ENCODE assay signal across 8 cellular contexts in the genomic region with DNA sequence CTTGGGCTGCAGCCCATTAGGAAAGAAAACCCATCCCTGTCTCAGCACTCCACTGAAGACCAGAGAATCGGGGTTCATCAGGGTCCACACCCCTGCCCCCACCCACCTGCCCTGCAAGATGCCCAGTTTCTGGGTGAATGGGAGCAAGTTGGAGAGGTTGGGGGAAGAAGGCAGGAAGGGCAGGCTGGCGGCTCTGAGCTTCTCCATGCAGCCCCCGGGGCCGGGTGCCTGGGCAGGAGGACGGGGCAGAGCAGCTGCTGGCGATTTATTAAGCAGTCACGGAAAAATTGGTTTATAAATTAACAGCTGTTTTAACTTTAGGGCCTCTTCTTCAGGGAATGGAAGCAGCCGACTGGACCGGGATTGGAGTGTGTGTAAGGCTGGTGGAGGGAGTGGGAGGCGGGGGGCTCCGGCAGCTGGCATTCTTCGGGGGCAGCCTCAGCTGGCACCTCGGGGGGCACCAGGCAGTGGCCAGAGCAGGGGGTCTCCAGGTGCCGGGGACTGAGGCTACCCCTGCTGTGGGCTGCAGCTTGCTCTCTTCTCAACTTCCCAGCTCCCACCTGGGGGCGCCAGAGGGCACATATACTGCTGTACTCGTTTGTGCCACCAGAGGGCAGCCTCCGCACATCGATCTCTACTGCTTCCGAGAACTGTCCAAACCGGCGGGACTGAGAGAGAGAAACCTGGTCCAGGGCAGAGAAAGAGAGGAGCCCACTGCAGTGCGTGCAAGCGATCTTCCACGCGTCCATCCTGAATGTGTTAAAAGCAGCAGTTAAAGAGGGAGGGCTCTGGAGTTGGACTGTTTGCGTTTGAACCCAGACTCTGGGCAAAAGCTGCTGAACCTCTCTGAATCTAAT. TPM values are rescaled to one million over a fixed set of nuclear protein-coding genes. Genes with fewer than 3 reads are reported as not detected.
DNase-seq lines count a peak whose midpoint lies in the region; ATAC-seq and TF ChIP-seq lines count a peak whose summit lies in the region.

No MANE protein-coding gene starts in this region.

- H3K79me1 ChIP-seq in trophoblast cell (ENCODE audit: low read length), result no peaks in the 10 kb centered on the region

- H4K20me1 ChIP-seq in SK-N-SH (ENCODE audit: insufficient read depth), result 0 out of 2 replicates have a peak, but pooled peaks cover 4% of the 10 kb centered on the region

- no peaks in the 10 kb centered on the region for H3K36me3 Mint-ChIP-seq in CD4-positive, alpha-beta T cell (ENCODE audit: low read depth)

- H2BK12ac ChIP-seq in trophoblast cell (ENCODE audit: low read length), result no peak overlapping the region

- WGBS in SK-N-SH (ENCODE audit: low lambda C conversion rate), result 8% methylated on average over 21 of the region's 26 CpGs
- WGBS in trophoblast cell (ENCODE audit: extremely low coverage, insufficient coverage, insufficient read length), result no CpG with 5 or more reads among the region's 26 CpGs
- 10% methylated on average over 23 of the region's 26 CpGs; no CpG with 5 or more reads in 1 of the 2 donors for WGBS in transverse colon (ENCODE audit: low coverage in 1 of 2), 2 donors

- no peaks in the 10 kb centered on the region for H3K9me3 ChIP-seq in CD4-positive, alpha-beta T cell (ENCODE audit: control insufficient read depth, low read length)
- H3K9me3 ChIP-seq in SK-N-SH, result no peaks in the 10 kb centered on the region
- H3K9me3 ChIP-seq in trophoblast cell (ENCODE audit: insufficient read depth, low read depth, low read length), result peaks cover 3% of the 10 kb centered on the region
- H3K9me3 ChIP-seq in transverse colon, result no peaks in the 10 kb centered on the region

- no peak overlapping the region for H3K4ac ChIP-seq in trophoblast cell (ENCODE audit: low read depth, low read length)

- peaks cover 25% of the 10 kb centered on the region for H3K4me1 Mint-ChIP-seq in CD4-positive, alpha-beta T cell (ENCODE audit: low read depth)

- H3K4me3 Mint-ChIP-seq in CD4-positive, alpha-beta T cell, result peak overlapping the region; percentile 62

- no peak overlapping the region for H4K8ac ChIP-seq in trophoblast cell (ENCODE audit: low read depth, low read length)

- H3K4me3 ChIP-seq in SK-N-SH (ENCODE audit: low read depth in 2 of 2, low read length in 1 of 2) (peak overlapping the region in 1 of 2 experiments; percentile 51; a peak in 2 of 4 replicates), trophoblast cell (ENCODE audit: low read depth, low read length) (no peak overlapping the region), transverse colon (no peak overlapping the region)

- CTCF ChIA-PET in CD4-positive, alpha-beta T cell (lab: Charles Lee), result interaction anchor here (0.6 to 3.6 kb wide), 56 partner anchors 8 to 640 kb away, joined by 3 to 66 read pairs (median 4); a partner anchor contains a TSS
- CTCF ChIA-PET in SK-N-SH (lab: Yijun Ruan, JAX), result interaction anchor here (0.5 to 14.5 kb wide), 81 partner anchors 10 to 775 kb away, joined by 3 to 483 read pairs (median 4); a partner anchor contains a TSS

- no peak for TF ChIP-seq EP300 in SK-N-SH (IDR thresholded peaks at IDR 0.05; ENCODE audit: borderline replicate concordance in 1 of 2, low read depth in 1 of 2, low read length in 1 of 2)
- TF ChIP-seq EP300 in transverse colon (IDR thresholded peaks at IDR 0.05; ENCODE audit: low read depth), result no peak

- H4K12ac ChIP-seq in trophoblast cell (ENCODE audit: low read depth, low read length), result no peak overlapping the region

- peaks cover 15% of the 10 kb centered on the region for H3K27me3 ChIP-seq in CD4-positive, alpha-beta T cell (ENCODE audit: control insufficient read depth, insufficient read depth, low read length)
- peaks cover 6% of the 10 kb centered on the region for H3K27me3 ChIP-seq in SK-N-SH (ENCODE audit: insufficient read depth)
- peaks cover 48% of the 10 kb centered on the region for H3K27me3 ChIP-seq in trophoblast cell (ENCODE audit: insufficient read depth, low read length)
- peaks cover 27% of the 10 kb centered on the region for H3K27me3 ChIP-seq in transverse colon

- TF ChIP-seq CTCF in CD4-positive, alpha-beta T cell (IDR thresholded peaks at IDR 0.05), result peak; percentile 100
- TF ChIP-seq CTCF in GM20000 (IDR thresholded peaks at IDR 0.05; ENCODE audit: extremely low read depth, missing control alignments) (peak; percentile 100), SK-N-SH (IDR thresholded peaks at IDR 0.05) (peak; percentile 99), transverse colon (IDR thresholded peaks at IDR 0.05) (peak; percentile 99 to 100 (median 100))

- H3K27ac Mint-ChIP-seq in CD4-positive, alpha-beta T cell, result peak overlapping the region; percentile 74

- intact Hi-C loops in CD4-positive, alpha-beta T cell (cut with DNase I, micrococcal nuclease), result loop anchor here (1.0 to 10.0 kb wide), 12 partner anchors 13 to 359 kb away; a partner anchor contains a TSS
- intact Hi-C loops in transverse colon (cut with DNase I; ENCODE audit: low total_unique reads), result no loop called here

- H4K91ac ChIP-seq in trophoblast cell (ENCODE audit: low read depth, low read length), result no peak overlapping the region

- no peak overlapping the region for H3K27ac ChIP-seq in CD4-positive, alpha-beta T cell (ENCODE audit: low read depth, low read length)
- H3K27ac ChIP-seq in SK-N-SH (ENCODE audit: low read depth in 2 of 2, low read length in 1 of 2) (no peak overlapping the region), trophoblast cell (ENCODE audit: low read depth, low read length) (no peak overlapping the region), transverse colon (peak overlapping the region in 2 of 4 donors; percentile 7 to 50)

- DNase-seq in CD4-positive, alpha-beta T cell, result peak; percentile 67 to 96 (median 84)
- DNase-seq in GM20000 (ENCODE audit: low spot score) (peak; percentile 93), MV-4-11 (lab: John Stamatoyannopoulos, UW) (peak; percentile 78), SK-N-SH (peak; percentile 88), germinal center (ENCODE audit: low spot score) (peak; percentile 87), trophoblast cell (peak; percentile 81 to 94), transverse colon (peak; percentile 90)
- DNase-seq in activated naive CD4-positive, alpha-beta T cell (lab: John Stamatoyannopoulos, UW), result peak; percentile 82 to 89 (median 85)

- in situ Hi-C loops in transverse colon (cut with MboI; ENCODE audit: low pct_ligation_motif_present in 1 of 4, low pct_unique_long_range_greater_than_20kb in 1 of 4, low sequenced_read_pairs in 3 of 4), result loop anchor here in 2 of 4 donors (10.0 kb wide), 2 partner anchors 123 to 133 kb away; no protein-coding TSS in a partner anchor

- no peak overlapping the region for H3K23ac ChIP-seq in trophoblast cell (ENCODE audit: low read length)

- POLR2A ChIA-PET in CD4-positive, alpha-beta T cell (lab: Charles Lee), result interaction anchor here (0.5 to 2.5 kb wide), 18 partner anchors 15 to 359 kb away, joined by 3 to 12 read pairs (median 4); a partner anchor contains a TSS
- POLR2A ChIA-PET in SK-N-SH (lab: Yijun Ruan, JAX), result interaction anchor here (0.6 to 1.0 kb wide), 4 partner anchors 37 to 133 kb away, joined by 3 to 5 read pairs (median 4); no protein-coding TSS in a partner anchor

- H2AK5ac ChIP-seq in trophoblast cell (ENCODE audit: low read length), result no peak overlapping the region

- no peaks in the 10 kb centered on the region for H3K9me2 ChIP-seq in SK-N-SH

- peak; percentile 74 for ATAC-seq in CD4-positive, alpha-beta T cell (ENCODE audit: poor library complexity)

- peaks cover 30% of the 10 kb centered on the region for H3K27me3 Mint-ChIP-seq in CD4-positive, alpha-beta T cell

- peaks cover 3% of the 10 kb centered on the region for H3F3A ChIP-seq in SK-N-SH (replicated peaks; ENCODE audit: insufficient read depth)

- no peak for TF ChIP-seq POLR2A in transverse colon (IDR thresholded peaks at IDR 0.05)

- H3K9ac ChIP-seq in SK-N-SH, result no peak overlapping the region
- no peak overlapping the region for H3K9ac ChIP-seq in trophoblast cell (ENCODE audit: low read length)

- H3K18ac ChIP-seq in trophoblast cell (ENCODE audit: low read length), result no peak overlapping the region

- no peak overlapping the region for H2BK120ac ChIP-seq in trophoblast cell (ENCODE audit: insufficient read depth, low read length, poor library complexity)

- peak; percentile 86 for TF ChIP-seq RAD21 in SK-N-SH (IDR thresholded peaks at IDR 0.05; ENCODE audit: low read length)

- H3K4me1 ChIP-seq in SK-N-SH (ENCODE audit: control insufficient read depth in 1 of 2, insufficient read depth in 2 of 2, low read depth in 1 of 2, low read length in 1 of 2), result peaks cover 0 to 15% of the 10 kb centered on the region in 2 experiments; a peak in 1 of 4 replicates
- peaks cover 2 to 3% of the 10 kb centered on the region in 2 experiments for H3K4me1 ChIP-seq in trophoblast cell (ENCODE audit: control insufficient read depth in 1 of 2, insufficient read depth in 2 of 2, low read length in 2 of 2)
- H3K4me1 ChIP-seq in transverse colon, result peaks cover 23 to 53% (median 43%) of the 10 kb centered on the region in 4 donors

- H3K79me2 ChIP-seq in SK-N-SH (ENCODE audit: insufficient read depth), result no peaks in the 10 kb centered on the region
- no peaks in the 10 kb centered on the region for H3K79me2 ChIP-seq in trophoblast cell (ENCODE audit: control insufficient read depth, insufficient read depth, low read length, poor library complexity)

- H3K9me3 Mint-ChIP-seq in CD4-positive, alpha-beta T cell, result no peaks in the 10 kb centered on the region

- H3K36me3 ChIP-seq in SK-N-SH (replicated peaks in 1 of 2; ENCODE audit: control insufficient read depth in 1 of 2, insufficient read depth in 2 of 2, low read length in 1 of 2), result no peaks in the 10 kb centered on the region
- no peaks in the 10 kb centered on the region for H3K36me3 ChIP-seq in trophoblast cell (ENCODE audit: control insufficient read depth in 1 of 2, insufficient read depth in 2 of 2, low read length in 2 of 2)
- no peaks in the 10 kb centered on the region for H3K36me3 ChIP-seq in transverse colon

- H2AFZ ChIP-seq in SK-N-SH (ENCODE audit: low read depth) (no peak overlapping the region), trophoblast cell (ENCODE audit: insufficient read depth, low read length, poor library complexity) (no peak overlapping the region)

- H2BK5ac ChIP-seq in trophoblast cell (ENCODE audit: low read depth, low read length, poor library complexity), result no peak overlapping the region

- H3K4me2 ChIP-seq in SK-N-SH, result peak overlapping the region; percentile 66; the same call in 1 of the 2 replicates
- H3K4me2 ChIP-seq in trophoblast cell (ENCODE audit: low read length), result peak overlapping the region; percentile 9

- H3K14ac ChIP-seq in trophoblast cell (ENCODE audit: low read length), result no peak overlapping the region

RNA-seq across cellular contexts. Expression of a gene that starts 5.0 kb away (rescaled TPM):
- under 1 TPM in 1 of 2 experiments, not detected in 1; 0.25 TPM for total RNA-seq in CD4-positive, alpha-beta T cell
- 0.05 and 0.07 TPM in 2 replicates for polyA plus RNA-seq in SK-N-SH (2012; rRNA removed)
- 0.05 and 0.12 TPM in 2 replicates for polyA plus RNA-seq in SK-N-SH (2012; cell fraction: cytosol; rRNA removed)
- not detected in 2 replicates for polyA plus RNA-seq in SK-N-SH (2012; cell fraction: nucleus; rRNA removed)
- 0.07 and 0.12 TPM in 2 replicates for polyA plus RNA-seq in trophoblast cell (2013)
- total RNA-seq in transverse colon, result 100 to 1,000 TPM; 125 to 509 (median 223) TPM

RNA-seq across cellular contexts. Expression of a gene that starts 14.0 kb away (rescaled TPM):
- not detected for total RNA-seq in CD4-positive, alpha-beta T cell
- polyA plus RNA-seq in SK-N-SH (2012; rRNA removed), result not detected in 2 replicates
- not detected in 2 replicates for polyA plus RNA-seq in SK-N-SH (2012; cell fraction: cytosol; rRNA removed)
- 0.04 TPM in 1 of 2 replicates, not detected in the other for polyA plus RNA-seq in SK-N-SH (2012; cell fraction: nucleus; rRNA removed)
- polyA plus RNA-seq in trophoblast cell (2013), result not detected in 2 replicates
- total RNA-seq in transverse colon, result not detected

RNA-seq across cellular contexts. Expression of a gene that starts 15.2 kb away (rescaled TPM):
- 10 to 100 TPM; 96.5 to 99.9 TPM for total RNA-seq in CD4-positive, alpha-beta T cell
- 76.8 and 78.0 TPM in 2 replicates for polyA plus RNA-seq in SK-N-SH (2012; rRNA removed)
- 32.5 and 44.3 TPM in 2 replicates for polyA plus RNA-seq in SK-N-SH (2012; cell fraction: cytosol; rRNA removed)
- polyA plus RNA-seq in SK-N-SH (2012; cell fraction: nucleus; rRNA removed), result 330 and 615 TPM in 2 replicates
- 51.9 and 53.4 TPM in 2 replicates for polyA plus RNA-seq in trophoblast cell (2013)
- 100 to 1,000 TPM in 1 of 4 donors, 10 to 100 TPM in 3; 63.5 to 193 (median 73.2) TPM for total RNA-seq in transverse colon

RNA-seq across cellular contexts. Expression of a gene that starts 43.4 kb away (rescaled TPM):
- total RNA-seq in CD4-positive, alpha-beta T cell, result 1 to 10 TPM; 6.4 TPM
- 0.43 and 0.67 TPM in 2 replicates for polyA plus RNA-seq in SK-N-SH (2012; rRNA removed)
- polyA plus RNA-seq in SK-N-SH (2012; cell fraction: cytosol; rRNA removed), result 0.08 and 0.13 TPM in 2 replicates
- polyA plus RNA-seq in SK-N-SH (2012; cell fraction: nucleus; rRNA removed), result 3.6 and 4.0 TPM in 2 replicates
- polyA plus RNA-seq in trophoblast cell (2013), result 0.15 and 0.19 TPM in 2 replicates
- total RNA-seq in transverse colon, result 1 to 10 TPM in 1 of 4 donors, under 1 TPM in 1, not detected in 2; 0.64 to 1.9 TPM

RNA-seq across cellular contexts. Expression of a gene that starts 46.5 kb away (rescaled TPM):
- total RNA-seq in CD4-positive, alpha-beta T cell, result under 1 TPM in 1 of 2 experiments, not detected in 1; 0.47 TPM
- polyA plus RNA-seq in SK-N-SH (2012; rRNA removed), result 0.05 and 0.07 TPM in 2 replicates
- 0.03 and 0.07 TPM in 2 replicates for polyA plus RNA-seq in SK-N-SH (2012; cell fraction: cytosol; rRNA removed)
- 0.07 and 0.21 TPM in 2 replicates for polyA plus RNA-seq in SK-N-SH (2012; cell fraction: nucleus; rRNA removed)
- 0.05 and 0.07 TPM in 2 replicates for polyA plus RNA-seq in trophoblast cell (2013)
- total RNA-seq in transverse colon, result 10 to 100 TPM in 1 of 4 donors, 1 to 10 TPM in 2, under 1 TPM in 1; 0.80 to 48.3 (median 1.3) TPM

Comparison
In these comparisons a context has a peak if more than half of its experiments do, and no peak if none do; other contexts are left out.
1. RNA of a gene that starts 5.0 kb away (total RNA-seq): 125 to 509 TPM in transverse colon; 0.25 TPM in CD4-positive, alpha-beta T cell; every median in the first group is over 100 times any median in the second.
2. Peak in every context shown above with its lines, with median percentiles within 50 percentile points of each other: DNase-seq and CTCF ChIP-seq.